8 cellular contexts compared by ENCODE assay signal in the genomic region with DNA sequence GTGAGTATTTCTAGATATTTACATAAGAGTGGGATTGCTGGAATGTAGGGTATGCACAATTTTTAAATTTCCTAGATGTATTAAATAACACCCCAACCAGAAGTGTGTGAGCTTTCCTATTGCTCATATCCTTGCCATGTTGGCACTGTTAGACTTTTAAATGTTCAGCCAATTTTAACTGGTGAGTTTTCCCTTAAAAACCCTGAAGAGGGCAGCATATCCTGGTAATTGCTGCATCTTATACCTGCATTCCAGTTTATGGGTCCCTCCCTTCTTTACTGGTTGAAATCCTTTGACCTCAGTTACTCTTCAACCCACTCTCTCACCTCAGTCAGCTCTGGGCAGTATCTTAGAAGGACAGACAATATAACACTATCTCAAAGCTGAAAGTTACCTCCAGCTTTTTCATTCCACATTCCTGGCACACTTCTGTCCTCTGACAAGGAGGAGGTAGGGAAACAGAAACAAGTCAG.
DNase-seq lines count a peak whose midpoint lies in the region; ATAC-seq, FAIRE-seq and TF ChIP-seq lines count a peak whose summit lies in the region.

No MANE protein-coding gene starts in this region.

- H3K4me1 Mint-ChIP-seq in activated CD4-positive, alpha-beta memory T cell treated with anti-CD3 and anti-CD28 coated beads, Interleukin-2, amount 10 ng/mL, durations not matched to agents 7 days and 5 days, result no peaks in the 10 kb centered on the region

- intact Hi-C loops in stomach (cut with DNase I; ENCODE audit: low total_unique reads), result no loop called here

- peak overlapping the region; percentile 35 to 77 for H3K27ac ChIP-seq in A549
- peak overlapping the region in 1 of 5 donors; percentile 21 for H3K27ac ChIP-seq in stomach

- CTCF ChIA-PET in A549 (lab: Yijun Ruan, JAX), result interaction anchor here (0.6 to 4.2 kb wide), 51 partner anchors 9 to 856 kb away, joined by 3 to 25 read pairs (median 4); a partner anchor contains a TSS
- CTCF ChIA-PET in activated CD4-positive, alpha-beta memory T cell treated with anti-CD3 and anti-CD28 coated beads, Interleukin-2, amount 10 ng/mL, durations not matched to agents 7 days and 5 days (lab: Charles Lee), result no interaction called here

- H3K9me3 Mint-ChIP-seq in activated CD4-positive, alpha-beta memory T cell treated with anti-CD3 and anti-CD28 coated beads, Interleukin-2, amount 10 ng/mL, durations not matched to agents 7 days and 5 days, result no peaks in the 10 kb centered on the region

- H3K4me3 Mint-ChIP-seq in activated CD4-positive, alpha-beta memory T cell treated with anti-CD3 and anti-CD28 coated beads, Interleukin-2, amount 10 ng/mL, durations not matched to agents 7 days and 5 days, result no peak overlapping the region

- TF ChIP-seq RAD21 in A549 (conservative IDR thresholded peaks at IDR 0.05 in 1 of 2, IDR thresholded peaks at IDR 0.05 in 1 of 2), result peak; percentile 89 to 95

- TF ChIP-seq CTCF in A549 (IDR thresholded peaks at IDR 0.05) (peak; percentile 81), stomach (IDR thresholded peaks at IDR 0.05) (peak in 5 of 7 experiments; percentile 16 to 56 (median 30))

- no peaks in the 10 kb centered on the region for H3K27me3 Mint-ChIP-seq in activated CD4-positive, alpha-beta memory T cell treated with anti-CD3 and anti-CD28 coated beads, Interleukin-2, amount 10 ng/mL, durations not matched to agents 7 days and 5 days

- TF ChIP-seq EP300 in A549 (IDR thresholded peaks at IDR 0.05), result no peak
- no peak for TF ChIP-seq EP300 in stomach (IDR thresholded peaks at IDR 0.05)

- peak; percentile 94 for FAIRE-seq in A549 (lab: Jason Lieb, UNC)
- FAIRE-seq in GM12892 (lab: Jason Lieb, UNC), result no peak

- peak overlapping the region; percentile 75 for H3K4me2 ChIP-seq in A549

- H3K27ac Mint-ChIP-seq in activated CD4-positive, alpha-beta memory T cell treated with anti-CD3 and anti-CD28 coated beads, Interleukin-2, amount 10 ng/mL, durations not matched to agents 7 days and 5 days, result no peak overlapping the region

- H3K9me3 ChIP-seq in A549 (no peaks in the 10 kb centered on the region), stomach (no peaks in the 10 kb centered on the region)

- H3K4me1 ChIP-seq in A549, result peaks cover 62% of the 10 kb centered on the region
- peaks cover 0 to 26% (median 18%) of the 10 kb centered on the region in 4 donors for H3K4me1 ChIP-seq in stomach

- POLR2A ChIA-PET in A549 (lab: Yijun Ruan, JAX), result interaction anchor here (1.6 to 1.8 kb wide), 2 partner anchors 127 to 271 kb away, joined by 8 read pairs; a partner anchor contains a TSS
- POLR2A ChIA-PET in activated CD4-positive, alpha-beta memory T cell treated with anti-CD3 and anti-CD28 coated beads, Interleukin-2, amount 10 ng/mL, durations not matched to agents 7 days and 5 days (lab: Charles Lee), result no interaction called here

- no peak overlapping the region for H3K4me3 ChIP-seq in A549
- H3K4me3 ChIP-seq in stomach, result no peak overlapping the region

- H3K36me3 ChIP-seq in stomach, result no peaks in the 10 kb centered on the region

- no peaks in the 10 kb centered on the region for H3K27me3 ChIP-seq in stomach

- H3K36me3 Mint-ChIP-seq in activated CD4-positive, alpha-beta memory T cell treated with anti-CD3 and anti-CD28 coated beads, Interleukin-2, amount 10 ng/mL, durations not matched to agents 7 days and 5 days (ENCODE audit: low read depth), result no peaks in the 10 kb centered on the region

- DNase-seq in A549 (ENCODE audit: low read depth in 1 of 2, low spot score in 1 of 2) (peak; percentile 38 to 82), RPMI7951 (ENCODE audit: low read depth) (peak; percentile 72), glomerular endothelial cell (ENCODE audit: extremely low read depth, low read depth, low spot score) (peak; percentile 93), stomach (no peak), GM12892 (ENCODE audit: insufficient read length) (no peak)
- DNase-seq in activated CD4-positive, alpha-beta memory T cell treated with anti-CD3 and anti-CD28 coated beads, Interleukin-2, amount 10 ng/mL, durations not matched to agents 7 days and 5 days, result no peak
- DNase-seq in stimulated activated naive CD8-positive, alpha-beta T cell treated with anti-CD3 and anti-CD28 coated beads, Interleukin-15, Interleukin-2, amounts not matched to agents 100 U/mL and 50 U/mL, for 24 hours, result no peak

- TF ChIP-seq POLR2A in A549 (IDR thresholded peaks at IDR 0.05; ENCODE audit: low read length) (no peak), stomach (IDR thresholded peaks at IDR 0.05) (no peak), GM12892 (IDR thresholded peaks at IDR 0.05; ENCODE audit: low read depth, low read length) (no peak)

- ATAC-seq in A549, result peak; percentile 63 to 69; a peak in 5 of 6 replicates
- ATAC-seq in GM21423 (IDR thresholded peaks at IDR 0.05; ENCODE audit: unreplicated experiment), result peak; percentile 47
- ATAC-seq in stimulated activated naive CD8-positive, alpha-beta T cell treated with anti-CD3 and anti-CD28 coated beads, Interleukin-15, Interleukin-2, amounts not matched to agents 100 U/mL and 50 U/mL, for 24 hours, result no peak

TF ChIP-seq in A549, 52 proteins besides CTCF, POLR2A, EP300 and RAD21:
- peak; percentile 79 for TF ChIP-seq SMC3 (IDR thresholded peaks at IDR 0.05)
- TF ChIP-seq HDAC2 (IDR thresholded peaks at IDR 0.05), result no peak
- peak in 1 of 2 experiments; percentile 26; a peak in 1 of 4 replicates for TF ChIP-seq CEBPB (IDR thresholded peaks at IDR 0.05)
- no peak; the same call in 1 of the 2 replicates for TF ChIP-seq FOXS1 (CRISPR knock-in tag; IDR thresholded peaks at IDR 0.05)
- TF ChIP-seq FOSL2 (IDR thresholded peaks at IDR 0.05), result no peak
- TF ChIP-seq FOSL2 (CRISPR knock-in tag; IDR thresholded peaks at IDR 0.05), result peak; percentile 34
- TF ChIP-seq, protein P1, sequence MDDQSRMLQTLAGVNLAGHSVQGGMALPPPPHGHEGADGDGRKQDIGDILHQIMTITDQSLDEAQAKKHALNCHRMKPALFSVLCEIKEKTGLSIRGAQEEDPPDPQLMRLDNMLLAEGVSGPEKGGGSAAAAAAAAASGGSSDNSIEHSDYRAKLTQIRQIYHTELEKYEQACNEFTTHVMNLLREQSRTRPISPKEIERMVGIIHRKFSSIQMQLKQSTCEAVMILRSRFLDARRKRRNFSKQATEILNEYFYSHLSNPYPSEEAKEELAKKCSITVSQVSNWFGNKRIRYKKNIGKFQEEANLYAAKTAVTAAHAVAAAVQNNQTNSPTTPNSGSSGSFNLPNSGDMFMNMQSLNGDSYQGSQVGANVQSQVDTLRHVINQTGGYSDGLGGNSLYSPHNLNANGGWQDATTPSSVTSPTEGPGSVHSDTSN (IDR thresholded peaks at IDR 0.05), result no peak
- no peak for TF ChIP-seq ZSCAN20 (CRISPR knock-in tag; IDR thresholded peaks at IDR 0.05)
- peak; percentile 56; the same call in 1 of the 2 replicates for TF ChIP-seq GATA3 (IDR thresholded peaks at IDR 0.05; ENCODE audit: borderline replicate concordance)
- TF ChIP-seq, protein P2, sequence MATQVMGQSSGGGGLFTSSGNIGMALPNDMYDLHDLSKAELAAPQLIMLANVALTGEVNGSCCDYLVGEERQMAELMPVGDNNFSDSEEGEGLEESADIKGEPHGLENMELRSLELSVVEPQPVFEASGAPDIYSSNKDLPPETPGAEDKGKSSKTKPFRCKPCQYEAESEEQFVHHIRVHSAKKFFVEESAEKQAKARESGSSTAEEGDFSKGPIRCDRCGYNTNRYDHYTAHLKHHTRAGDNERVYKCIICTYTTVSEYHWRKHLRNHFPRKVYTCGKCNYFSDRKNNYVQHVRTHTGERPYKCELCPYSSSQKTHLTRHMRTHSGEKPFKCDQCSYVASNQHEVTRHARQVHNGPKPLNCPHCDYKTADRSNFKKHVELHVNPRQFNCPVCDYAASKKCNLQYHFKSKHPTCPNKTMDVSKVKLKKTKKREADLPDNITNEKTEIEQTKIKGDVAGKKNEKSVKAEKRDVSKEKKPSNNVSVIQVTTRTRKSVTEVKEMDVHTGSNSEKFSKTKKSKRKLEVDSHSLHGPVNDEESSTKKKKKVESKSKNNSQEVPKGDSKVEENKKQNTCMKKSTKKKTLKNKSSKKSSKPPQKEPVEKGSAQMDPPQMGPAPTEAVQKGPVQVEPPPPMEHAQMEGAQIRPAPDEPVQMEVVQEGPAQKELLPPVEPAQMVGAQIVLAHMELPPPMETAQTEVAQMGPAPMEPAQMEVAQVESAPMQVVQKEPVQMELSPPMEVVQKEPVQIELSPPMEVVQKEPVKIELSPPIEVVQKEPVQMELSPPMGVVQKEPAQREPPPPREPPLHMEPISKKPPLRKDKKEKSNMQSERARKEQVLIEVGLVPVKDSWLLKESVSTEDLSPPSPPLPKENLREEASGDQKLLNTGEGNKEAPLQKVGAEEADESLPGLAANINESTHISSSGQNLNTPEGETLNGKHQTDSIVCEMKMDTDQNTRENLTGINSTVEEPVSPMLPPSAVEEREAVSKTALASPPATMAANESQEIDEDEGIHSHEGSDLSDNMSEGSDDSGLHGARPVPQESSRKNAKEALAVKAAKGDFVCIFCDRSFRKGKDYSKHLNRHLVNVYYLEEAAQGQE (IDR thresholded peaks at IDR 0.05), result no peak

Comparison
In these comparisons a context has a peak if more than half of its experiments do, and no peak if none do; other contexts are left out.
1. DNase-seq: peak in A549 (2 of 2), RPMI7951 (single experiment) and glomerular endothelial cell (single experiment); none in stomach (single experiment), activated CD4-positive, alpha-beta memory T cell treated with anti-CD3 and anti-CD28 coated beads, Interleukin-2, amount 10 ng/mL, durations not matched to agents 7 days and 5 days (single experiment), stimulated activated naive CD8-positive, alpha-beta T cell treated with anti-CD3 and anti-CD28 coated beads, Interleukin-15, Interleukin-2, amounts not matched to agents 100 U/mL and 50 U/mL, for 24 hours (single experiment) and GM12892 (single experiment).